ENCODE assay signal across 8 cellular contexts in the genomic region with DNA sequence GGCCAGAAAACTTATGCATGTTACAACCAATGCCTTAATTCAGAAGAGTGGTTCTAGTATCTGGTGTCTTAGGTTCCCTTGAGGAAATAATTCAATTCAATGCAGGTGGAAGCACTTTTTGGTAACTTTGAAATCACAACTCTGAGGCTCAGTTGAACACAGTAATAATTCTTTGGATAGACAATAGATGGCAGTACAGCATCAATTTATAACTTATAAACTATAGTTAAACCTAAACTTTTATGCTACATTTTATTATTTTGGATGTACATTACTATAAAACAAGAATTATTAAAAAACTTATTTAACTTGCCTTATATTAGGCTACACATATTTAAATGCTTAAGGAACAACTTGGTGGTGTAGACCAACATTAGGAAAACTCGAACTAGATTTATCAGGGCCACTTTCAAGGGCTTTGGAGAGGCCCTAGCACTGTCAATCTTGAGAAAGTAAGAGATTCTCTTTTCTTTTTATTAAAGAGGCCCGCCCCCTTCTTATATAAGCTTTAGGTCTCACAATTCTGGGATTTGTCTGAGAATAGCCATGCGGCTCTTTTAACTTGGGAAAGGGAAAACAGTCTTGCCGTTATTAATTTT.
DNase-seq lines count a peak whose midpoint lies in the region; ATAC-seq, FAIRE-seq and TF ChIP-seq lines count a peak whose summit lies in the region.

No MANE protein-coding gene starts in this region.

- H3K27me3 ChIP-seq in gastrocnemius medialis, result peaks cover 0 to 5% (median 0%) of the 10 kb centered on the region in 3 donors

- H3K36me3 ChIP-seq in gastrocnemius medialis, result no peaks in the 10 kb centered on the region

- TF ChIP-seq POLR2A in gastrocnemius medialis (IDR thresholded peaks at IDR 0.05), result no peak

- ATAC-seq in gastrocnemius medialis, result no peak
- ATAC-seq in HG03521 (IDR thresholded peaks at IDR 0.05; ENCODE audit: unreplicated experiment), result no peak

- no peaks in the 10 kb centered on the region for H3K9me3 ChIP-seq in gastrocnemius medialis

- TF ChIP-seq CTCF in gastrocnemius medialis (IDR thresholded peaks at IDR 0.05 in 4 of 5, conservative IDR thresholded peaks at IDR 0.05 in 1 of 5), result peak in 3 of 5 experiments; percentile 15 to 43 (median 25)

- no peaks in the 10 kb centered on the region for H3K4me1 ChIP-seq in gastrocnemius medialis

- no peak overlapping the region for H3K27ac ChIP-seq in gastrocnemius medialis

- in situ Hi-C loops in gastrocnemius medialis (cut with MboI; ENCODE audit: low sequenced_read_pairs in 4 of 4), result loop anchor here (5.0 to 25.0 kb wide), 4 partner anchors 121 to 541 kb away; no protein-coding TSS in a partner anchor
- in situ Hi-C loops in G401 (cut with HindIII; ENCODE audit: low sequenced_read_pairs), result no loop called here

- peak; percentile 5 for DNase-seq in NCI-H1694 (lab: John Stamatoyannopoulos, UW)
- DNase-seq in NCI-H1694 treated with DMSO at 0.1 percent for 48 hours (lab: John Stamatoyannopoulos, UW), result no peak
- peak; percentile 60 for DNase-seq in NOMO-1 treated with DMSO at 0.1 percent for 48 hours (lab: John Stamatoyannopoulos, UW; ENCODE audit: unreplicated experiment)
- no peak for DNase-seq in gastrocnemius medialis
- DNase-seq in G401 (ENCODE audit: low spot score), result no peak
- DNase-seq in T-helper 9 cell, result no peak

- H3K4me3 ChIP-seq in gastrocnemius medialis, result no peak overlapping the region

- intact Hi-C loops in gastrocnemius medialis (cut with DNase I; ENCODE audit: low total_unique reads), result no loop called here

- peak; percentile 95 for FAIRE-seq in endometrium (lab: Jason Lieb, UNC)

Comparison
In these comparisons a context has a peak if more than half of its experiments do, and no peak if none do; other contexts are left out.
1. DNase-seq: peak in NCI-H1694 (single experiment) and NOMO-1 treated with DMSO at 0.1 percent for 48 hours (single experiment); none in NCI-H1694 treated with DMSO at 0.1 percent for 48 hours (single experiment), gastrocnemius medialis (0 of 2), G401 (single experiment) and T-helper 9 cell (single experiment).